Comparison of ENCODE assay signal across 8 cellular contexts in genomic region chr2:230068658-230069080, GRCh38. TPM values are rescaled to one million over a fixed set of nuclear protein-coding genes. Genes with fewer than 3 reads are reported as not detected.
DNase-seq lines count a peak whose midpoint lies in the region; ATAC-seq and TF ChIP-seq lines count a peak whose summit lies in the region.

Gene SLC16A14 (minus strand): TSS chr2:230068924. CDS start chr2:230059352, 9,572 bp downstream.

- no peaks in the 10 kb centered on the region for H4K20me1 ChIP-seq in neural cell (ENCODE audit: insufficient read depth)

- DNase-seq in GM12865 (ENCODE audit: low read depth) (peak; percentile 28), NCI-H345 treated with DMSO at 0.1 percent for 48 hours (lab: John Stamatoyannopoulos, UW; ENCODE audit: unreplicated experiment) (peak; percentile 57), SIG-M5 treated with dmso at 0.1 percent for 504 hours (lab: John Stamatoyannopoulos, UW; ENCODE audit: unreplicated experiment) (no peak)
- DNase-seq in activated effector memory CD4-positive, alpha-beta T cell treated with Interleukin-2 at 50 U/mL for 16 hours = peak; percentile 13
- no peak for DNase-seq in NK-92 treated with Interleukin-12 subunit alpha and Interleukin-12 subunit beta, amount 100 ng/mL, for 24 hours (lab: John Stamatoyannopoulos, UW)

- H3K79me2 ChIP-seq in neural cell (replicated peaks; ENCODE audit: insufficient read depth, low read length) = peaks cover 32% of the 10 kb centered on the region

- TF ChIP-seq RAD21 in neural cell (conservative IDR thresholded peaks at IDR 0.05) = peak; percentile 41

- peak within 1 kb of the TSS; percentile 91 for H2AFZ ChIP-seq in neural cell (ENCODE audit: low read depth, low read length)

- no peak for TF ChIP-seq EP300 in gastroesophageal sphincter (IDR thresholded peaks at IDR 0.05)
- no peak for TF ChIP-seq EP300 in neural cell (conservative IDR thresholded peaks at IDR 0.05; ENCODE audit: poor library complexity, severe bottlenecking)

- TF ChIP-seq CTCF in GM12865 (IDR thresholded peaks at IDR 0.05; ENCODE audit: insufficient read depth, low read depth, low read length, missing control alignments) (no peak), gastroesophageal sphincter (IDR thresholded peaks at IDR 0.05) (peak in 3 of 4 experiments; percentile 12 to 35 (median 16)), neural cell (IDR thresholded peaks at IDR 0.05; ENCODE audit: poor library complexity, severe bottlenecking) (peak; percentile 72)

- no peaks in the 10 kb centered on the region for H3K9me2 ChIP-seq in neural cell (ENCODE audit: insufficient read depth, low read length)

- peak within 1 kb of the TSS; percentile 79 for H3K4me3 ChIP-seq in GM12865 (ENCODE audit: low read depth, low read length)
- H3K4me3 ChIP-seq in gastroesophageal sphincter = peak within 1 kb of the TSS; percentile 64 to 75
- H3K4me3 ChIP-seq in neural cell (ENCODE audit: low read length) = peak within 1 kb of the TSS; percentile 99

- H3K4me2 ChIP-seq in neural cell (ENCODE audit: low read length) = no peak within 1 kb of the TSS

- WGBS in gastroesophageal sphincter (ENCODE audit: low coverage in 1 of 2), 2 donors = 6 to 7% methylated on average over 2 to 5 of the region's 24 CpGs

- peak within 1 kb of the TSS; percentile 98 for H3K9ac ChIP-seq in neural cell (ENCODE audit: low read length)

- ATAC-seq in HG02970 (IDR thresholded peaks at IDR 0.05; ENCODE audit: low FRiP score, unreplicated experiment) (peak; percentile 20), gastroesophageal sphincter (peak; percentile 36)

- no peaks in the 10 kb centered on the region for H3K36me3 ChIP-seq in gastroesophageal sphincter
- peaks cover 3% of the 10 kb centered on the region for H3K36me3 ChIP-seq in neural cell (ENCODE audit: insufficient read depth, low read length)

- peaks cover 0 to 19% (median 3%) of the 10 kb centered on the region in 3 donors for H3K4me1 ChIP-seq in gastroesophageal sphincter

- H3K27me3 ChIP-seq in gastroesophageal sphincter (no peaks in the 10 kb centered on the region), neural cell (ENCODE audit: insufficient read depth, low read depth, low read length) (no peaks in the 10 kb centered on the region)

- TF ChIP-seq POLR2A in gastroesophageal sphincter (IDR thresholded peaks at IDR 0.05) = no peak

- H3F3A ChIP-seq in neural cell (ENCODE audit: insufficient read depth, low read length, poor library complexity, severe bottlenecking) = no peaks in the 10 kb centered on the region

- H3K27ac ChIP-seq in gastroesophageal sphincter = peak within 1 kb of the TSS in 3 of 4 donors; percentile 67 to 81 (median 73)
- peak within 1 kb of the TSS; percentile 98 for H3K27ac ChIP-seq in neural cell (ENCODE audit: low read length)

- H3K9me3 ChIP-seq in gastroesophageal sphincter = no peaks in the 10 kb centered on the region
- no peaks in the 10 kb centered on the region for H3K9me3 ChIP-seq in neural cell (ENCODE audit: low read length)

TF ChIP-seq in neural cell, 6 proteins besides CTCF, POLR2A, EP300 and RAD21:
- TF ChIP-seq REST (IDR thresholded peaks at IDR 0.05; ENCODE audit: borderline replicate concordance) (peak; percentile 51), EZH2 (IDR thresholded peaks at IDR 0.05; ENCODE audit: borderline replicate concordance, insufficient read depth, low read length, poor library complexity, severe bottlenecking) (no peak), TAF1 (IDR thresholded peaks at IDR 0.05; ENCODE audit: low read depth) (peak; percentile 78), POLR2AphosphoS5 (IDR thresholded peaks at IDR 0.05) (peak; percentile 69), MXI1 (conservative IDR thresholded peaks at IDR 0.05; ENCODE audit: poor library complexity, severe bottlenecking) (peak; percentile 52), SMC3 (conservative IDR thresholded peaks at IDR 0.05; ENCODE audit: poor library complexity) (peak; percentile 63)

RNA-seq across cellular contexts. Expression of gene SLC16A14, which starts in this region (rescaled TPM):
- 1 to 10 TPM in 3 of 4 donors, under 1 TPM in 1; 0.85 to 4.1 (median 2.7) TPM for total RNA-seq in gastroesophageal sphincter
- 125 and 128 TPM in 2 replicates for polyA plus RNA-seq in neural cell
- polyA minus RNA-seq in neural cell = 201 and 206 TPM in 2 replicates

Comparison
In these comparisons a context has a peak if more than half of its experiments do, and no peak if none do; other contexts are left out.
1. DNase-seq: peak in GM12865 (single experiment), NCI-H345 treated with DMSO at 0.1 percent for 48 hours (single experiment) and activated effector memory CD4-positive, alpha-beta T cell treated with Interleukin-2 at 50 U/mL for 16 hours (single experiment); none in NK-92 treated with Interleukin-12 subunit alpha and Interleukin-12 subunit beta, amount 100 ng/mL, for 24 hours (single experiment) and SIG-M5 treated with dmso at 0.1 percent for 504 hours (single experiment).
2. Peak in every context shown above with its lines, with median percentiles within 50 percentile points of each other: H3K4me3 ChIP-seq.